11 cellular contexts compared by ENCODE assay signal in genomic region chr21:34812510-34813265, GRCh38.
DNase-seq lines count a peak whose midpoint lies in the region; ATAC-seq and TF ChIP-seq lines count a peak whose summit lies in the region.
"Had no signal": no experiment of that assay in that cellular context is flagged by ENCODE, and none has a peak within 500 bp of the region (broad histone marks: within the 10 kb centered on the region; RNA-seq: fewer than 3 reads in every experiment).

No MANE protein-coding gene starts in this region.

- POLR2A ChIA-PET in IMR-90 (lab: Charles Lee; ENCODE audit: unreplicated experiment) = interaction anchor here (0.6 to 0.7 kb wide), 2 partner anchors 21 to 22 kb away, joined by 3 to 4 read pairs; no protein-coding TSS in a partner anchor

- H3K4me1 Mint-ChIP-seq in activated T-helper 1 cell treated with anti-CD3 and anti-CD28 coated beads, Interleukin-12 subunit alpha, Interleukin-12 subunit beta, Interleukin-2, Interleukin-4 antibody, amounts not matched to agents 30 ng/mL and 10 ng/mL and 1 ng/mL, durations not matched to agents 14 hours and 24 hours and 36 hours (ENCODE audit: low read depth) = peaks cover 61% of the 10 kb centered on the region

- H3K36me3 ChIP-seq in BLaER1 (peaks cover 100% of the 10 kb centered on the region), IMR-90 (ENCODE audit: control insufficient read depth, insufficient read depth, low read length) (peaks cover 36% of the 10 kb centered on the region)

- H2BK5ac ChIP-seq in IMR-90 (ENCODE audit: low read depth, low read length, poor library complexity, severe bottlenecking) = peak overlapping the region; percentile 90

- in situ Hi-C loops in IMR-90 (cut with MboI; ENCODE audit: low sequenced_read_pairs) = no loop called here

- peak overlapping the region; percentile 99 for H3K23ac ChIP-seq in IMR-90 (ENCODE audit: low read depth, low read length)

- peak overlapping the region; percentile 99 for H3K4ac ChIP-seq in IMR-90 (ENCODE audit: low read depth, low read length)

- no peak overlapping the region for H3K27ac Mint-ChIP-seq in activated T-helper 1 cell treated with anti-CD3 and anti-CD28 coated beads, Interleukin-12 subunit alpha, Interleukin-12 subunit beta, Interleukin-2, Interleukin-4 antibody, amounts not matched to agents 30 ng/mL and 10 ng/mL and 1 ng/mL, durations not matched to agents 14 hours and 24 hours and 36 hours

- H3K27me3 ChIP-seq in BLaER1 = no peaks in the 10 kb centered on the region
- H3K27me3 ChIP-seq in IMR-90 (ENCODE audit: control insufficient read depth, insufficient read depth, low read length) = no peaks in the 10 kb centered on the region

- H2AK9ac ChIP-seq in IMR-90 (replicated peaks; ENCODE audit: low read depth, low read length, poor library complexity) = peak overlapping the region; percentile 18

- peak overlapping the region; percentile 89 for H2BK15ac ChIP-seq in IMR-90 (ENCODE audit: low read depth, low read length)

- H3K4me1 ChIP-seq in BLaER1 = peaks cover 100% of the 10 kb centered on the region
- peaks cover 81% of the 10 kb centered on the region for H3K4me1 ChIP-seq in IMR-90 (ENCODE audit: control insufficient read depth, insufficient read depth, low read length)

- H4K20me1 ChIP-seq in BLaER1 (peaks cover 100% of the 10 kb centered on the region), IMR-90 (ENCODE audit: insufficient read depth, low read length) (peaks cover 66% of the 10 kb centered on the region)

- peak overlapping the region; percentile 97 for H2BK120ac ChIP-seq in IMR-90 (ENCODE audit: low read depth, low read length)

- no peak for TF ChIP-seq POLR2A in IMR-90 (IDR thresholded peaks at IDR 0.05; ENCODE audit: low read depth, low read length)

- H4K5ac ChIP-seq in IMR-90 (ENCODE audit: low read depth, low read length) = peak overlapping the region; percentile 69

- no peaks in the 10 kb centered on the region for H3K27me3 Mint-ChIP-seq in activated T-helper 1 cell treated with anti-CD3 and anti-CD28 coated beads, Interleukin-12 subunit alpha, Interleukin-12 subunit beta, Interleukin-2, Interleukin-4 antibody, amounts not matched to agents 30 ng/mL and 10 ng/mL and 1 ng/mL, durations not matched to agents 14 hours and 24 hours and 36 hours (ENCODE audit: insufficient read depth)
- H3K27me3 Mint-ChIP-seq: activated naive CD4-positive, alpha-beta T cell treated with anti-CD3 and anti-CD28 coated beads, Interleukin-2, amount 50 U/mL, for 24 hours had no signal

- peak overlapping the region; percentile 86 for H3K56ac ChIP-seq in IMR-90 (ENCODE audit: extremely low read depth, insufficient read depth, low read length)

- H3K4me3 Mint-ChIP-seq in activated T-helper 1 cell treated with anti-CD3 and anti-CD28 coated beads, Interleukin-12 subunit alpha, Interleukin-12 subunit beta, Interleukin-2, Interleukin-4 antibody, amounts not matched to agents 30 ng/mL and 10 ng/mL and 1 ng/mL, durations not matched to agents 14 hours and 24 hours and 36 hours = no peak overlapping the region
- H3K4me3 Mint-ChIP-seq: activated naive CD4-positive, alpha-beta T cell treated with anti-CD3 and anti-CD28 coated beads, Interleukin-2, amount 50 U/mL, for 24 hours had no signal

- peak overlapping the region; percentile 96 for H3K14ac ChIP-seq in IMR-90 (replicated peaks; ENCODE audit: low read depth, low read length)

- peak overlapping the region; percentile 68 for H3K4me2 ChIP-seq in BLaER1
- peak overlapping the region; percentile 66 for H3K4me2 ChIP-seq in IMR-90 (ENCODE audit: low read depth, low read length)

- H2AK5ac ChIP-seq in IMR-90 (ENCODE audit: low read depth, low read length) = peak overlapping the region; percentile 97

- peaks cover 45 to 89% of the 10 kb centered on the region in 2 experiments for H3K79me1 ChIP-seq in IMR-90 (ENCODE audit: low read depth in 1 of 2, low read length in 2 of 2)

- WGBS in IMR-90 (ENCODE audit: extremely low coverage in 2 of 2, insufficient read length in 1 of 2), 2 experiments = no CpG with 5 or more reads among the region's 6 CpGs

- peaks cover 3% of the 10 kb centered on the region; the same call in 1 of the 2 replicates for H3K9me3 ChIP-seq in BLaER1
- no peaks in the 10 kb centered on the region for H3K9me3 ChIP-seq in IMR-90 (ENCODE audit: control insufficient read depth, insufficient read depth, low read length)

- H3K9ac ChIP-seq in BLaER1 = no peak overlapping the region
- H3K9ac ChIP-seq in IMR-90 (ENCODE audit: low read depth, low read length) = peak overlapping the region; percentile 6

- peak overlapping the region; percentile 85 to 92 for H4K8ac ChIP-seq in IMR-90 (ENCODE audit: low read depth in 2 of 2, low read length in 2 of 2)

- peaks cover 54% of the 10 kb centered on the region for H3K36me3 Mint-ChIP-seq in activated T-helper 1 cell treated with anti-CD3 and anti-CD28 coated beads, Interleukin-12 subunit alpha, Interleukin-12 subunit beta, Interleukin-2, Interleukin-4 antibody, amounts not matched to agents 30 ng/mL and 10 ng/mL and 1 ng/mL, durations not matched to agents 14 hours and 24 hours and 36 hours (ENCODE audit: low read depth)

- DNase-seq in IMR-90 = peak; percentile 99
- DNase-seq in amniotic epithelial cell (ENCODE audit: low read depth) = peak; percentile 92
- DNase-seq in left colon = no peak
- no peak for DNase-seq in activated T-helper 1 cell treated with anti-CD3 and anti-CD28 coated beads, Interleukin-12 subunit alpha, Interleukin-12 subunit beta, Interleukin-2, Interleukin-4 antibody, amounts not matched to agents 30 ng/mL and 10 ng/mL and 1 ng/mL, durations not matched to agents 14 hours and 24 hours and 36 hours (ENCODE audit: low spot score)
- no peak for DNase-seq in activated CD4-positive, alpha-beta T cell treated with anti-CD3 and anti-CD28 coated beads, Interleukin-2, amount 50 U/mL, for 1 hour
- no peak for DNase-seq in stimulated activated naive CD4-positive, alpha-beta T cell (lab: John Stamatoyannopoulos, UW)
- DNase-seq: head of caudate nucleus, NCI-H2227 treated with DMSO at 0.1 percent for 48 hours had no signal

- dilution Hi-C loops in IMR-90 (cut with HindIII; ENCODE audit: low sequenced_read_pairs, unreplicated experiment) = no loop called here

- peak overlapping the region; percentile 96 for H3K18ac ChIP-seq in IMR-90 (ENCODE audit: low read depth, low read length)

- intact Hi-C loops in IMR-90 (cut with micrococcal nuclease) (loop anchor here (5.0 kb wide), 2 partner anchors 35 to 70 kb away; no protein-coding TSS in a partner anchor), left colon (cut with DNase I, micrococcal nuclease) (no loop called here)
- intact Hi-C loops in activated T-helper 1 cell treated with anti-CD3 and anti-CD28 coated beads, Interleukin-12 subunit alpha, Interleukin-12 subunit beta, Interleukin-2, Interleukin-4 antibody, amounts not matched to agents 30 ng/mL and 10 ng/mL and 1 ng/mL, durations not matched to agents 14 hours and 24 hours and 36 hours (cut with micrococcal nuclease) = no loop called here

- CTCF ChIA-PET in IMR-90 (lab: Yijun Ruan, JAX) = interaction anchor here (0.5 to 1.5 kb wide), 5 partner anchors 50 to 348 kb away, joined by 3 to 4 read pairs (median 3); no protein-coding TSS in a partner anchor

- H2BK20ac ChIP-seq in IMR-90 (ENCODE audit: low read depth, low read length) = peak overlapping the region; percentile 97

- H3K27ac ChIP-seq in BLaER1 = no peak overlapping the region
- H3K27ac ChIP-seq in IMR-90 (ENCODE audit: insufficient read depth, low read length) = peak overlapping the region; percentile 87

- peak overlapping the region; percentile 92 for H4K91ac ChIP-seq in IMR-90 (ENCODE audit: insufficient read depth, low read depth, low read length)

- no peaks in the 10 kb centered on the region for H3K9me3 Mint-ChIP-seq in activated T-helper 1 cell treated with anti-CD3 and anti-CD28 coated beads, Interleukin-12 subunit alpha, Interleukin-12 subunit beta, Interleukin-2, Interleukin-4 antibody, amounts not matched to agents 30 ng/mL and 10 ng/mL and 1 ng/mL, durations not matched to agents 14 hours and 24 hours and 36 hours
- H3K9me3 Mint-ChIP-seq: activated naive CD4-positive, alpha-beta T cell treated with anti-CD3 and anti-CD28 coated beads, Interleukin-2, amount 50 U/mL, for 24 hours had no signal

- no TSS peak for BruUV-seq in IMR-90 (replicated peaks; lab: Mats Ljungman, UMichigan)

- H3K9me1 ChIP-seq in IMR-90 (ENCODE audit: insufficient read depth, low read length) = peaks cover 73% of the 10 kb centered on the region

- no peak for TF ChIP-seq CTCF in IMR-90 (conservative IDR thresholded peaks at IDR 0.05; ENCODE audit: low read depth, low read length)

- H2AFZ ChIP-seq in IMR-90 (replicated peaks; ENCODE audit: low read length, poor library complexity) = no peak overlapping the region

- H3K4me3 ChIP-seq in BLaER1 (no peak overlapping the region), IMR-90 (ENCODE audit: insufficient read depth, low read depth, low read length) (no peak overlapping the region)

- ATAC-seq in IMR-90 (ENCODE audit: low read depth) = peak; percentile 74
- ATAC-seq in left colon = peak; percentile 39
- no peak for ATAC-seq in GM18868 (IDR thresholded peaks at IDR 0.05; ENCODE audit: unreplicated experiment)

- TF ChIP-seq RAD21 in IMR-90 (IDR thresholded peaks at IDR 0.05; ENCODE audit: low read length) = no peak; the same call in 1 of the 2 replicates

TF ChIP-seq in IMR-90, 13 proteins besides CTCF, POLR2A, EP300 and RAD21:
- no peak for TF ChIP-seq USF2 (IDR thresholded peaks at IDR 0.05; ENCODE audit: low read depth, low read length)
- peak; percentile 97 for TF ChIP-seq CEBPB (IDR thresholded peaks at IDR 0.05; ENCODE audit: low read depth, low read length)
- TF ChIP-seq CHD1 (IDR thresholded peaks at IDR 0.05; ENCODE audit: low read depth, low read length) = no peak
- peak; percentile 26; the same call in 1 of the 2 replicates for TF ChIP-seq MAZ (IDR thresholded peaks at IDR 0.05; ENCODE audit: borderline replicate concordance, low read depth, low read length)
- TF ChIP-seq RFX5 (IDR thresholded peaks at IDR 0.05; ENCODE audit: low read depth, low read length) = no peak
- peak; percentile 68 for TF ChIP-seq RCOR1 (IDR thresholded peaks at IDR 0.05; ENCODE audit: insufficient replicate concordance, low read length)

Comparison
In these comparisons a context has a peak if more than half of its experiments do, and no peak if none do; other contexts are left out.
1. DNase-seq: peak in IMR-90 (single experiment) and amniotic epithelial cell (single experiment); none in left colon (0 of 2), activated T-helper 1 cell treated with anti-CD3 and anti-CD28 coated beads, Interleukin-12 subunit alpha, Interleukin-12 subunit beta, Interleukin-2, Interleukin-4 antibody, amounts not matched to agents 30 ng/mL and 10 ng/mL and 1 ng/mL, durations not matched to agents 14 hours and 24 hours and 36 hours (single experiment), activated CD4-positive, alpha-beta T cell treated with anti-CD3 and anti-CD28 coated beads, Interleukin-2, amount 50 U/mL, for 1 hour (single experiment) and stimulated activated naive CD4-positive, alpha-beta T cell (0 of 6).